Comparison of ENCODE assay signal across 18 cellular contexts in genomic region chr2:234977228-234977679, GRCh38. TPM values are rescaled to one million over a fixed set of nuclear protein-coding genes. Genes with fewer than 3 reads are reported as not detected.
DNase-seq lines count a peak whose midpoint lies in the region; ATAC-seq, FAIRE-seq and TF ChIP-seq lines count a peak whose summit lies in the region.
"Had no signal": no experiment of that assay in that cellular context is flagged by ENCODE, and none has a peak within 500 bp of the region (broad histone marks: within the 10 kb centered on the region; RNA-seq: fewer than 3 reads in every experiment).

No MANE protein-coding gene starts in this region.

- no TSS peak for BruUV-seq in endothelial cell of umbilical vein (replicated peaks; lab: Mats Ljungman, UMichigan)

- peaks cover 75% of the 10 kb centered on the region for H3K79me2 ChIP-seq in endothelial cell of umbilical vein (ENCODE audit: control insufficient read depth, insufficient read depth, low read length)

- H3K27ac ChIP-seq in C4-2B: peak overlapping the region; percentile 100
- H3K27ac ChIP-seq in endothelial cell of umbilical vein (ENCODE audit: insufficient read depth, low read depth, low read length): peak overlapping the region; percentile 3
- H3K27ac ChIP-seq: ovary, tibial nerve had no signal

- ATAC-seq in mucosa of descending colon: no peak
- ATAC-seq: left ventricle myocardium superior, natural killer cell had no signal

- no peaks in the 10 kb centered on the region for H3K9me1 ChIP-seq in endothelial cell of umbilical vein (replicated peaks; ENCODE audit: control insufficient read depth, extremely low read depth, insufficient read depth, low read length)

- intact Hi-C loops in endothelial cell of umbilical vein (cut with micrococcal nuclease): no loop called here
- intact Hi-C loops in mucosa of descending colon (cut with DNase I, micrococcal nuclease): no loop called here

- H3K36me3 ChIP-seq in endothelial cell of umbilical vein (ENCODE audit: control insufficient read depth in 2 of 2, extremely low read depth in 1 of 2, insufficient read depth in 2 of 2, low read length in 2 of 2) (peaks cover 2 to 4% of the 10 kb centered on the region in 2 experiments), mucosa of descending colon (ENCODE audit: low read depth) (no peaks in the 10 kb centered on the region)
- H3K36me3 ChIP-seq: ovary, sigmoid colon, tibial nerve had no signal

- H3K27me3 ChIP-seq in endothelial cell of umbilical vein (ENCODE audit: control insufficient read depth in 2 of 2, insufficient read depth in 2 of 2, low read length in 2 of 2): no peaks in the 10 kb centered on the region
- H3K27me3 ChIP-seq: ovary, sigmoid colon, tibial nerve had no signal

- DNase-seq in D721Med (ENCODE audit: insufficient read length, low spot score) (peak; percentile 71), NCI-H524 treated with DMSO at 0.1 percent for 48 hours (lab: John Stamatoyannopoulos, UW) (peak; percentile 72), endothelial cell of umbilical vein (ENCODE audit: low read depth, low spot score) (no peak), mucosa of descending colon (no peak), erythroblast (lab: John Stamatoyannopoulos, UW) (no peak), NCI-H2029 (lab: John Stamatoyannopoulos, UW) (no peak)
- DNase-seq: activated naive CD4-positive, alpha-beta T cell treated with anti-CD3 and anti-CD28 coated beads for 36 hours; activated T-cell treated with anti-CD3 and anti-CD28 coated beads, Interleukin-2, amount 50 U/mL, for 1 hour; left ventricle myocardium superior; midbrain; natural killer cell; NCI-H1417 treated with DMSO at 0.1 percent for 48 hours; ovary; sigmoid colon had no signal

- H3K4me3 ChIP-seq in endothelial cell of umbilical vein (replicated peaks in 1 of 3; ENCODE audit: insufficient read depth in 1 of 3, low read depth in 1 of 3, low read length in 3 of 3) (no peak overlapping the region), mucosa of descending colon (no peak overlapping the region)
- H3K4me3 ChIP-seq: HAP-1, ovary, sigmoid colon, tibial nerve had no signal

- CTCF ChIA-PET in endothelial cell of umbilical vein (lab: Charles Lee): interaction anchor here (1.3 to 1.7 kb wide), 2 partner anchors 11 to 20 kb away, joined by 3 to 6 read pairs; no protein-coding TSS in a partner anchor

- H3K9me3 ChIP-seq in endothelial cell of umbilical vein (replicated peaks; ENCODE audit: control insufficient read depth, insufficient read depth, low read length) (no peaks in the 10 kb centered on the region), mucosa of descending colon (no peaks in the 10 kb centered on the region)
- H3K9me3 ChIP-seq: HAP-1, ovary, sigmoid colon had no signal

- TF ChIP-seq POLR2A in endothelial cell of umbilical vein (IDR thresholded peaks at IDR 0.05; ENCODE audit: low read depth, low read length): no peak
- TF ChIP-seq POLR2A in erythroblast (IDR thresholded peaks at IDR 0.05; ENCODE audit: low read length): no peak

- H2AFZ ChIP-seq in endothelial cell of umbilical vein (ENCODE audit: low read depth, low read length): no peak overlapping the region

- H3K4me2 ChIP-seq in endothelial cell of umbilical vein (ENCODE audit: insufficient read depth, low read length): no peak overlapping the region

- H3K4me1 ChIP-seq in endothelial cell of umbilical vein (ENCODE audit: control insufficient read depth, extremely low read depth, insufficient read depth, low read length): peaks cover 49% of the 10 kb centered on the region
- peaks cover 52% of the 10 kb centered on the region for H3K4me1 ChIP-seq in mucosa of descending colon (ENCODE audit: low read depth)
- H3K4me1 ChIP-seq: HAP-1 had no signal

- TF ChIP-seq CTCF in C4-2B (conservative IDR thresholded peaks at IDR 0.05) (no peak), D721Med (IDR thresholded peaks at IDR 0.05; ENCODE audit: insufficient read depth, missing control alignments) (no peak), endothelial cell of umbilical vein (IDR thresholded peaks at IDR 0.05; ENCODE audit: extremely low read depth in 1 of 2, insufficient read depth in 1 of 2, low read depth in 1 of 2, low read length in 2 of 2) (no peak), mucosa of descending colon (IDR thresholded peaks at IDR 0.05) (no peak)

- no peak overlapping the region for H3K9ac ChIP-seq in endothelial cell of umbilical vein (replicated peaks; ENCODE audit: extremely low read depth, insufficient read depth, low read length)

- H4K20me1 ChIP-seq in endothelial cell of umbilical vein (replicated peaks; ENCODE audit: control insufficient read depth, extremely low read depth, insufficient read depth, low read length): no peaks in the 10 kb centered on the region

- POLR2A ChIA-PET in endothelial cell of umbilical vein (lab: Charles Lee): no interaction called here

- no peak for FAIRE-seq in D721Med (lab: Jason Lieb, UNC)
- no peak for FAIRE-seq in endothelial cell of umbilical vein (lab: Jason Lieb, UNC)
- FAIRE-seq: islet of Langerhans had no signal

- dilution Hi-C loops in endothelial cell of umbilical vein (cut with MboI; ENCODE audit: extremely low pct_ligation_motif_present, low sequenced_read_pairs): no loop called here

TF ChIP-seq in endothelial cell of umbilical vein, 7 proteins besides CTCF, POLR2A, EP300 and RAD21:
- TF ChIP-seq POLR2AphosphoS5 (IDR thresholded peaks at IDR 0.05; ENCODE audit: insufficient read depth, low read depth, low read length): no peak
- no peak for TF ChIP-seq GATA2 (IDR thresholded peaks at IDR 0.05; ENCODE audit: insufficient read depth, insufficient read length, low read depth, low read length)
- TF ChIP-seq MYC (IDR thresholded peaks at IDR 0.05; ENCODE audit: low read depth, low read length): no peak
- no peak for TF ChIP-seq FOS (IDR thresholded peaks at IDR 0.05; ENCODE audit: borderline replicate concordance, insufficient read depth, low read length)
- TF ChIP-seq EZH2 (IDR thresholded peaks at IDR 0.05; ENCODE audit: borderline replicate concordance, low read depth, low read length, severe bottlenecking): no peak

RNA-seq across cellular contexts. Expression of gene SH3BP4, which starts 25.4 kb away (rescaled TPM):
- total RNA-seq in endothelial cell of umbilical vein (100.0 and 105 TPM in 2 replicates), mucosa of descending colon (10 to 100 TPM; 18.0 to 30.4 (median 29.6) TPM)
- polyA plus RNA-seq in endothelial cell of umbilical vein: 69.3 and 85.2 TPM in 2 replicates
- 69.0 and 71.6 TPM in 2 replicates for polyA plus RNA-seq in endothelial cell of umbilical vein (2011; cell fraction: cytosol; rRNA removed)
- polyA plus RNA-seq in endothelial cell of umbilical vein (2011; cell fraction: nucleus; rRNA removed): 86.3 and 102 TPM in 2 replicates
- 59.1 and 63.6 TPM in 2 replicates for polyA plus RNA-seq in endothelial cell of umbilical vein (2012)
- polyA minus RNA-seq in endothelial cell of umbilical vein: 178 and 188 TPM in 2 replicates
- 15.5 TPM for polyA minus RNA-seq in endothelial cell of umbilical vein (2011; cell fraction: cytosol; rRNA and poly(A)+ RNA removed)
- polyA minus RNA-seq in endothelial cell of umbilical vein (2011; cell fraction: nucleus; rRNA and poly(A)+ RNA removed): 110 and 132 TPM in 2 replicates

Comparison
In these comparisons a context has a peak if more than half of its experiments do, and no peak if none do; other contexts are left out.
1. DNase-seq: peak in D721Med (single experiment) and NCI-H524 treated with DMSO at 0.1 percent for 48 hours (single experiment); none in endothelial cell of umbilical vein (single experiment), mucosa of descending colon (0 of 3), erythroblast (0 of 2) and NCI-H2029 (single experiment).